ENCODE assay signal across 40 cellular contexts in the genomic region with DNA sequence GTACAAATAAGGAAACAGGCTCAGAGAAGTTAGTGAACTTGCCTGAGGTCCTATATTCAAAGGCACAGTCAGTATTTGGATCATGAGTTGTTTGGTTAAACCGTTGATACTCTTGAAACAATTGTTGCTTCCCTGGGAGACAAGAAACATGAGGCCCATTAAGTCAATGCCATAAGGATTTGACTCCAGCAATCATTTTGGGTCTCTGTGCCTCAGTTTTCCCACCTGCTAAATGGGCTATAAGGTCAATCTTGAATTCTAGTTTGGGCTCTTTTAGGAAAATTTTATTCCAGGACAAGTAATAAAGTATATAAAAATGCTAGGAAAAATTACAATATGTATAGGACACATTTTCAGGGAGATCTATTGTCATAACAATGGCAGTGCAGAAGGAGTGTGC.
"Had no signal": no experiment of that assay in that cellular context is flagged by ENCODE, and none has a peak within 500 bp of the region (broad histone marks: within the 10 kb centered on the region; RNA-seq: fewer than 3 reads in every experiment).

No MANE protein-coding gene starts in this region.

- DNase-seq: activated effector memory CD4-positive, alpha-beta T cell treated with anti-CD3 and anti-CD28 coated beads, Interleukin-2, amount 50 U/mL, for 16 hours; activated effector memory CD4-positive, alpha-beta T cell treated with Interleukin-2 at 50 U/mL for 16 hours; activated gamma-delta T cell; activated gamma-delta T cell treated with Interleukin-2 at 50 U/mL for 16 hours; activated naive CD4-positive, alpha-beta T cell; activated naive CD4-positive, alpha-beta T cell treated with anti-CD3 and anti-CD28 coated beads for 36 hours; activated naive CD4-positive, alpha-beta T cell treated with anti-CD3 and anti-CD28 coated beads, Interleukin-2, amount 10 ng/mL, durations not matched to agents 7 days and 5 days; activated naive CD4-positive, alpha-beta T cell treated with anti-CD3 and anti-CD28 coated beads, Interleukin-2, amount 50 U/mL, for 16 hours; activated naive CD4-positive, alpha-beta T cell treated with Interleukin-2 at 50 U/mL for 16 hours; activated naive CD8-positive, alpha-beta T cell treated with anti-CD3 and anti-CD28 coated beads for 36 hours; activated naive CD8-positive, alpha-beta T cell treated with anti-CD3 and anti-CD28 coated beads, Interleukin-2, amount 10 ng/mL, durations not matched to agents 7 days and 5 days; activated naive CD8-positive, alpha-beta T cell treated with anti-CD3 and anti-CD28 coated beads, Interleukin-2, amount 50 U/mL, for 24 hours; activated T-cell treated with anti-CD3 and anti-CD28 coated beads, Interleukin-2, amount 50 U/mL, for 1 hour; activated T-cell treated with anti-CD3 and anti-CD28 coated beads, Interleukin-2, amount 50 U/mL, for 24 hours; activated T-cell treated with anti-CD3 and anti-CD28 coated beads, Interleukin-2, amount 50 U/mL, for 4 hours; activated T-cell treated with anti-CD3 and anti-CD28 coated beads, Interleukin-2, amount 50 U/mL, for 48 hours; activated T-cell treated with anti-CD3 and anti-CD28 coated beads, Interleukin-2, amount 50 U/mL, for 72 hours; adrenal gland; amniotic stem cell; amygdala; anterior cingulate cortex; aorta; body of pancreas; brain microvascular endothelial cell; caudate nucleus; central memory CD4-positive, alpha-beta T cell; cerebellar nuclear complex had no signal

- H3K4me3 ChIP-seq: adrenal gland, ascending aorta, body of pancreas, breast epithelium, cardiac muscle cell had no signal

- FAIRE-seq: astrocyte, bronchial epithelial cell had no signal

- H3K4me1 ChIP-seq: adrenal gland, ascending aorta, body of pancreas, breast epithelium had no signal

- H3K9me3 Mint-ChIP-seq: activated naive CD8-positive, alpha-beta T cell treated with anti-CD3 and anti-CD28 coated beads, Interleukin-2, amount 10 ng/mL, durations not matched to agents 7 days and 5 days; activated T-helper 1 cell treated with anti-CD3 and anti-CD28 coated beads, Interleukin-12 subunit alpha, Interleukin-12 subunit beta, Interleukin-2, Interleukin-4 antibody, amounts not matched to agents 30 ng/mL and 10 ng/mL and 1 ng/mL, durations not matched to agents 14 hours and 24 hours and 36 hours; activated T-helper 17 cell treated with anti-CD3 and anti-CD28 coated beads, Interleukin-2, amount 50 U/mL, for 72 hours; activated T-helper 2 cell treated with anti-CD3 and anti-CD28 coated beads, Interferon-gamma antibody, Interleukin-2, Interleukin-4, amounts not matched to agents 10 μg/mL and 5 μg/mL and 100 μg/mL, durations not matched to agents 14 hours and 24 hours and 36 hours had no signal

- ATAC-seq: activated naive CD4-positive, alpha-beta T cell treated with anti-CD3 and anti-CD28 coated beads, Interleukin-2, amount 50 U/mL, for 72 hours; activated naive CD8-positive, alpha-beta T cell treated with anti-CD3 and anti-CD28 coated beads, Interleukin-2, amount 50 U/mL, for 24 hours; activated T-cell treated with anti-CD3 and anti-CD28 coated beads, Interleukin-2, amount 50 U/mL, for 4 hours; activated T-cell treated with anti-CD3 and anti-CD28 coated beads, Interleukin-2, amount 50 U/mL, for 72 hours; activated T-helper 17 cell treated with anti-CD3 and anti-CD28 coated beads, Interleukin-2, amount 50 U/mL, for 72 hours; body of pancreas had no signal

- H3K27me3 ChIP-seq: adrenal gland, ascending aorta, body of pancreas, brain microvascular endothelial cell, breast epithelium had no signal

- H3K36me3 Mint-ChIP-seq: activated naive CD4-positive, alpha-beta T cell treated with anti-CD3 and anti-CD28 coated beads, Interleukin-2, amount 10 ng/mL, durations not matched to agents 7 days and 5 days; activated naive CD4-positive, alpha-beta T cell treated with anti-CD3 and anti-CD28 coated beads, Interleukin-2, amount 50 U/mL, for 24 hours; activated naive CD8-positive, alpha-beta T cell treated with anti-CD3 and anti-CD28 coated beads for 36 hours; activated naive CD8-positive, alpha-beta T cell treated with anti-CD3 and anti-CD28 coated beads, Interleukin-2, amount 10 ng/mL, durations not matched to agents 7 days and 5 days; brain had no signal

- H3K4me1 Mint-ChIP-seq: activated naive CD4-positive, alpha-beta T cell treated with anti-CD3 and anti-CD28 coated beads, Interleukin-2, amount 10 ng/mL, durations not matched to agents 7 days and 5 days; activated naive CD4-positive, alpha-beta T cell treated with anti-CD3 and anti-CD28 coated beads, Interleukin-2, amount 50 U/mL, for 24 hours; activated naive CD8-positive, alpha-beta T cell treated with anti-CD3 and anti-CD28 coated beads for 36 hours; activated naive CD8-positive, alpha-beta T cell treated with anti-CD3 and anti-CD28 coated beads, Interleukin-2, amount 10 ng/mL, durations not matched to agents 7 days and 5 days; activated naive CD8-positive, alpha-beta T cell treated with anti-CD3 and anti-CD28 coated beads, Interleukin-2, amount 50 U/mL, for 24 hours; activated T-helper 17 cell treated with anti-CD3 and anti-CD28 coated beads, Interleukin-2, amount 50 U/mL, for 72 hours; brain; central memory CD8-positive, alpha-beta T cell had no signal

- H3K4me3 Mint-ChIP-seq: activated naive CD4-positive, alpha-beta T cell treated with anti-CD3 and anti-CD28 coated beads for 36 hours; activated naive CD4-positive, alpha-beta T cell treated with anti-CD3 and anti-CD28 coated beads, Interleukin-2, amount 10 ng/mL, durations not matched to agents 7 days and 5 days; activated naive CD4-positive, alpha-beta T cell treated with anti-CD3 and anti-CD28 coated beads, Interleukin-2, amount 50 U/mL, for 24 hours; activated naive CD8-positive, alpha-beta T cell; activated naive CD8-positive, alpha-beta T cell treated with anti-CD3 and anti-CD28 coated beads for 36 hours; activated naive CD8-positive, alpha-beta T cell treated with anti-CD3 and anti-CD28 coated beads, Interleukin-2, amount 10 ng/mL, durations not matched to agents 7 days and 5 days; activated naive CD8-positive, alpha-beta T cell treated with anti-CD3 and anti-CD28 coated beads, Interleukin-2, amount 50 U/mL, for 24 hours; activated T-cell treated with anti-CD3 and anti-CD28 coated beads, Interleukin-2, amount 50 U/mL, for 24 hours; activated T-cell treated with anti-CD3 and anti-CD28 coated beads, Interleukin-2, amount 50 U/mL, for 4 hours; activated T-cell treated with anti-CD3 and anti-CD28 coated beads, Interleukin-2, amount 50 U/mL, for 72 hours; activated T-helper 1 cell treated with anti-CD3 and anti-CD28 coated beads, Interleukin-12 subunit alpha, Interleukin-12 subunit beta, Interleukin-2, Interleukin-4 antibody, amounts not matched to agents 30 ng/mL and 10 ng/mL and 1 ng/mL, durations not matched to agents 14 hours and 24 hours and 36 hours; activated T-helper 17 cell treated with anti-CD3 and anti-CD28 coated beads, Interleukin-2, amount 50 U/mL, for 72 hours; brain; central memory CD8-positive, alpha-beta T cell had no signal

- H3K9me3 ChIP-seq: body of pancreas had no signal

- H3K27ac ChIP-seq: adrenal gland, ascending aorta, body of pancreas, brain microvascular endothelial cell, breast epithelium, cardiac muscle cell had no signal

- H3K27ac Mint-ChIP-seq: activated naive CD4-positive, alpha-beta T cell treated with anti-CD3 and anti-CD28 coated beads for 36 hours; activated naive CD4-positive, alpha-beta T cell treated with anti-CD3 and anti-CD28 coated beads, Interleukin-2, amount 10 ng/mL, durations not matched to agents 7 days and 5 days; activated naive CD4-positive, alpha-beta T cell treated with anti-CD3 and anti-CD28 coated beads, Interleukin-2, amount 50 U/mL, for 24 hours; activated naive CD4-positive, alpha-beta T cell treated with anti-CD3 and anti-CD28 coated beads, Interleukin-2, amount 50 U/mL, for 72 hours; activated naive CD8-positive, alpha-beta T cell; activated naive CD8-positive, alpha-beta T cell treated with anti-CD3 and anti-CD28 coated beads for 36 hours; activated naive CD8-positive, alpha-beta T cell treated with anti-CD3 and anti-CD28 coated beads, Interleukin-2, amount 10 ng/mL, durations not matched to agents 7 days and 5 days; activated naive CD8-positive, alpha-beta T cell treated with anti-CD3 and anti-CD28 coated beads, Interleukin-2, amount 50 U/mL, for 24 hours; activated T-cell treated with anti-CD3 and anti-CD28 coated beads, Interleukin-2, amount 50 U/mL, for 24 hours; activated T-cell treated with anti-CD3 and anti-CD28 coated beads, Interleukin-2, amount 50 U/mL, for 72 hours; activated T-helper 1 cell treated with anti-CD3 and anti-CD28 coated beads, Interleukin-12 subunit alpha, Interleukin-12 subunit beta, Interleukin-2, Interleukin-4 antibody, amounts not matched to agents 30 ng/mL and 10 ng/mL and 1 ng/mL, durations not matched to agents 14 hours and 24 hours and 36 hours; activated T-helper 17 cell treated with anti-CD3 and anti-CD28 coated beads, Interleukin-2, amount 50 U/mL, for 72 hours; activated T-helper 2 cell treated with anti-CD3 and anti-CD28 coated beads, Interferon-gamma antibody, Interleukin-2, Interleukin-4, amounts not matched to agents 10 μg/mL and 5 μg/mL and 100 μg/mL, durations not matched to agents 14 hours and 24 hours and 36 hours; brain had no signal

- H3K36me3 ChIP-seq: adrenal gland, ascending aorta, brain microvascular endothelial cell, breast epithelium, cardiac muscle cell had no signal
